Comparison of ENCODE assay signal across 8 cellular contexts in genomic region chr12:124917135-124917840, GRCh38. TPM values are rescaled to one million over a fixed set of nuclear protein-coding genes. Genes with fewer than 3 reads are reported as not detected.
DNase-seq lines count a peak whose midpoint lies in the region; ATAC-seq and TF ChIP-seq lines count a peak whose summit lies in the region.

No MANE protein-coding gene starts in this region.

- H3K36me3 Mint-ChIP-seq in activated naive CD8-positive, alpha-beta T cell treated with anti-CD3 and anti-CD28 coated beads, Interleukin-2, amount 50 U/mL, for 24 hours (ENCODE audit: low read depth): peaks cover 26% of the 10 kb centered on the region

- H3K4me3 ChIP-seq in Panc1 (ENCODE audit: low read depth in 2 of 2, low read length in 2 of 2): peak overlapping the region; percentile 91 to 93
- peak overlapping the region; percentile 19 to 78 for H3K4me3 ChIP-seq in right atrium auricular region
- peak overlapping the region; percentile 28 for H3K4me3 ChIP-seq in retinal pigment epithelial cell (ENCODE audit: low read length)

- in situ Hi-C loops in Panc1 (cut with HindIII; ENCODE audit: low pct_unique_long_range_greater_than_20kb, low sequenced_read_pairs): no loop called here

- peak; percentile 78 for DNase-seq in GM10248 (ENCODE audit: extremely low spot score)
- no peak for DNase-seq in Panc1 (ENCODE audit: low read depth, low spot score)
- DNase-seq in activated naive CD8-positive, alpha-beta T cell treated with anti-CD3 and anti-CD28 coated beads, Interleukin-2, amount 50 U/mL, for 24 hours: peak; percentile 90
- peak; percentile 99 for DNase-seq in right atrium auricular region (ENCODE audit: low spot score)
- peak; percentile 100 for DNase-seq in retinal pigment epithelial cell (ENCODE audit: low read depth)
- DNase-seq in midbrain (lab: John Stamatoyannopoulos, UW): no peak
- no peak for DNase-seq in NCI-H2227 treated with DMSO at 0.1 percent for 48 hours (lab: John Stamatoyannopoulos, UW)

- POLR2A ChIA-PET in GM10248 (lab: Yijun Ruan, JAX) (interaction anchor here (0.6 to 1.6 kb wide), 5 partner anchors 9 to 143 kb away, joined by 3 to 9 read pairs (median 4); no protein-coding TSS in a partner anchor), Panc1 (lab: Charles Lee) (interaction anchor here (0.5 to 2.8 kb wide), 6 partner anchors 11 to 805 kb away, joined by 3 to 9 read pairs (median 6); no protein-coding TSS in a partner anchor)

- H3K36me3 ChIP-seq in Panc1 (ENCODE audit: control insufficient read depth, insufficient read depth, low read length) (peaks cover 12% of the 10 kb centered on the region), right atrium auricular region (peaks cover 22% of the 10 kb centered on the region)

- no peaks in the 10 kb centered on the region for H3K9me3 Mint-ChIP-seq in activated naive CD8-positive, alpha-beta T cell treated with anti-CD3 and anti-CD28 coated beads, Interleukin-2, amount 50 U/mL, for 24 hours

- H3K27ac Mint-ChIP-seq in activated naive CD8-positive, alpha-beta T cell treated with anti-CD3 and anti-CD28 coated beads, Interleukin-2, amount 50 U/mL, for 24 hours: peak overlapping the region; percentile 98

- peaks cover 3% of the 10 kb centered on the region for H3K27me3 Mint-ChIP-seq in activated naive CD8-positive, alpha-beta T cell treated with anti-CD3 and anti-CD28 coated beads, Interleukin-2, amount 50 U/mL, for 24 hours

- H3K9me3 ChIP-seq in Panc1 (ENCODE audit: control insufficient read depth, insufficient read depth, low read depth, low read length) (no peaks in the 10 kb centered on the region), right atrium auricular region (no peaks in the 10 kb centered on the region)

- intact Hi-C loops in Panc1 (cut with micrococcal nuclease; ENCODE audit: unreplicated experiment): no loop called here

- H3K4me1 ChIP-seq in Panc1 (ENCODE audit: control insufficient read depth, insufficient read depth, low read length) (peaks cover 53% of the 10 kb centered on the region), right atrium auricular region (peaks cover 0 to 74% of the 10 kb centered on the region in 2 donors)

- H3K27ac ChIP-seq in Panc1 (ENCODE audit: low read length) (peak overlapping the region; percentile 100), right atrium auricular region (peak overlapping the region; percentile 100)

- peak; percentile 46 for ATAC-seq in HG02588 (IDR thresholded peaks at IDR 0.05; ENCODE audit: unreplicated experiment)
- ATAC-seq in Panc1: peak; percentile 84
- peak; percentile 68 for ATAC-seq in activated naive CD8-positive, alpha-beta T cell treated with anti-CD3 and anti-CD28 coated beads, Interleukin-2, amount 50 U/mL, for 24 hours

- H3K27me3 ChIP-seq in Panc1 (ENCODE audit: control insufficient read depth, insufficient read depth, low read length) (no peaks in the 10 kb centered on the region), right atrium auricular region (no peaks in the 10 kb centered on the region)

- TF ChIP-seq CTCF in GM10248 (IDR thresholded peaks at IDR 0.05; ENCODE audit: control extremely low read depth, extremely low read depth, low read depth, missing control alignments): no peak
- no peak for TF ChIP-seq CTCF in Panc1 (IDR thresholded peaks at IDR 0.05)
- TF ChIP-seq CTCF in right atrium auricular region (IDR thresholded peaks at IDR 0.05): no peak
- no peak for TF ChIP-seq CTCF in retinal pigment epithelial cell (conservative IDR thresholded peaks at IDR 0.05; ENCODE audit: low read depth, low read length)

- BruUV-seq in Panc1 (replicated peaks; lab: Mats Ljungman, UMichigan): no TSS peak

- peaks cover 94% of the 10 kb centered on the region for H3K4me1 Mint-ChIP-seq in activated naive CD8-positive, alpha-beta T cell treated with anti-CD3 and anti-CD28 coated beads, Interleukin-2, amount 50 U/mL, for 24 hours

- peak overlapping the region; percentile 99 for H3K4me3 Mint-ChIP-seq in activated naive CD8-positive, alpha-beta T cell treated with anti-CD3 and anti-CD28 coated beads, Interleukin-2, amount 50 U/mL, for 24 hours

- CTCF ChIA-PET in GM10248 (lab: Yijun Ruan, JAX): interaction anchor here (0.8 to 14.4 kb wide), 5 partner anchors 9 to 20 kb away, joined by 3 to 193 read pairs (median 4); no protein-coding TSS in a partner anchor
- CTCF ChIA-PET in Panc1 (lab: Charles Lee): no interaction called here

RNA-seq across cellular contexts. Expression of gene UBC, which starts 2.8 kb away (rescaled TPM):
- total RNA-seq in Panc1 (2021; ENCODE audit: unreplicated experiment) (1,725 TPM), right atrium auricular region (1,000 to 10,000 TPM in 1 of 2 donors, 100 to 1,000 TPM in 1; 938 to 1,145 TPM)
- 2,683 TPM for polyA plus RNA-seq in Panc1 (2012; ENCODE audit: insufficient read length)

RNA-seq across cellular contexts. Expression of gene SCARB1, which starts 53.6 kb away (rescaled TPM):
- total RNA-seq in Panc1 (2021; ENCODE audit: unreplicated experiment): 359 TPM
- polyA plus RNA-seq in Panc1 (2012; ENCODE audit: insufficient read length): 1,007 TPM
- 10 to 100 TPM; 14.9 to 22.6 TPM for total RNA-seq in right atrium auricular region

Comparison
In these comparisons a context has a peak if more than half of its experiments do, and no peak if none do; other contexts are left out.
1. DNase-seq: peak in GM10248 (single experiment), activated naive CD8-positive, alpha-beta T cell treated with anti-CD3 and anti-CD28 coated beads, Interleukin-2, amount 50 U/mL, for 24 hours (single experiment), right atrium auricular region (single experiment) and retinal pigment epithelial cell (single experiment); none in Panc1 (single experiment), midbrain (single experiment) and NCI-H2227 treated with DMSO at 0.1 percent for 48 hours (single experiment).
2. H3K4me3 ChIP-seq: peak in every context shown above with its lines; median percentile 92 in Panc1; 48 in right atrium auricular region; 28 in retinal pigment epithelial cell.
3. RNA of gene SCARB1, which starts 53.6 kb away (total RNA-seq): 359 TPM in Panc1 (single experiment); 14.9 to 22.6 TPM in right atrium auricular region; every median in the first group is over 10 times any median in the second.
4. Peak in every context shown above with its lines, with median percentiles within 50 percentile points of each other: ATAC-seq.